In genomic region chr20:49398401-49399144, GRCh38 we compare ENCODE assay signal across 20 cellular contexts.
DNase-seq lines count a peak whose midpoint lies in the region; ATAC-seq and TF ChIP-seq lines count a peak whose summit lies in the region.
"Had no signal": no experiment of that assay in that cellular context is flagged by ENCODE, and none has a peak within 500 bp of the region (broad histone marks: within the 10 kb centered on the region; RNA-seq: fewer than 3 reads in every experiment).

No MANE protein-coding gene starts in this region.

- H3K27ac ChIP-seq in HCT116 (ENCODE audit: low read depth, low read length) (no peak overlapping the region), stomach (peak overlapping the region in 3 of 5 donors; percentile 10 to 86 (median 80))

- H3K4me3 ChIP-seq in HCT116 (replicated peaks in 1 of 2; ENCODE audit: low read depth in 1 of 2, low read length in 2 of 2) (no peak overlapping the region), stomach (no peak overlapping the region)
- H3K4me3 ChIP-seq: heart right ventricle had no signal

- no peaks in the 10 kb centered on the region for H3K36me3 ChIP-seq in HCT116 (ENCODE audit: control insufficient read depth in 1 of 2, insufficient read depth in 2 of 2, low read length in 2 of 2)
- no peaks in the 10 kb centered on the region for H3K36me3 ChIP-seq in stomach
- H3K36me3 ChIP-seq: heart right ventricle had no signal

- no peak for TF ChIP-seq EP300 in stomach (IDR thresholded peaks at IDR 0.05)

- intact Hi-C loops in HCT116 (cut with micrococcal nuclease) (no loop called here), stomach (cut with DNase I; ENCODE audit: low total_unique reads) (no loop called here)

- POLR2A ChIA-PET in HCT116 (lab: Charles Lee) = interaction anchor here (1.1 kb wide), 1 partner anchor 100 kb away, joined by 3 read pairs; no protein-coding TSS in a partner anchor

- peaks cover 4% of the 10 kb centered on the region; the same call in 1 of the 2 replicates for H3K27me3 ChIP-seq in HCT116 (ENCODE audit: insufficient read depth, low read length)
- no peaks in the 10 kb centered on the region for H3K27me3 ChIP-seq in stomach

- RAD21 ChIA-PET in HCT116 (lab: Charles Lee; ENCODE audit: low non-redundant PET in 1 of 2, low total read pairs in 2 of 2, uncharacterized antibody in 2 of 2, unreplicated experiment in 2 of 2) = no interaction called here

- H3K27ac Mint-ChIP-seq in endothelial cell (ENCODE audit: unreplicated experiment) = peak overlapping the region; percentile 66
- H3K27ac Mint-ChIP-seq: activated naive CD4-positive, alpha-beta T cell treated with anti-CD3 and anti-CD28 coated beads, Interleukin-2, amount 50 U/mL, for 24 hours; dendritic cell treated with granulocyte-macrophage colony-stimulating factor and Interleukin-4, amounts not matched to agents 40 ng/mL and 50 ng/mL, for 4 days; immature natural killer cell; nephron progenitor cell had no signal

- no peaks in the 10 kb centered on the region for H3K9me3 ChIP-seq in HCT116 (ENCODE audit: control insufficient read depth in 1 of 2, insufficient read depth in 1 of 2, low read depth in 1 of 2, low read length in 2 of 2)
- H3K9me3 ChIP-seq in stomach = no peaks in the 10 kb centered on the region

- H3K79me2 ChIP-seq in HCT116 (ENCODE audit: insufficient read depth, low read length) = no peaks in the 10 kb centered on the region

- BruUV-seq in HCT116 (replicated peaks; lab: Mats Ljungman, UMichigan) = no TSS peak

- no peaks in the 10 kb centered on the region for H3K36me3 Mint-ChIP-seq in endothelial cell (ENCODE audit: low read depth, unreplicated experiment)
- H3K36me3 Mint-ChIP-seq: activated naive CD4-positive, alpha-beta T cell treated with anti-CD3 and anti-CD28 coated beads, Interleukin-2, amount 50 U/mL, for 24 hours; CD8-positive, alpha-beta memory T cell had no signal

- H3K4me1 ChIP-seq in HCT116 (ENCODE audit: control insufficient read depth in 1 of 2, insufficient read depth in 2 of 2, low read length in 2 of 2) (peaks cover 2 to 14% of the 10 kb centered on the region in 2 experiments; a peak in 1 of 4 replicates), stomach (peaks cover 0 to 82% (median 30%) of the 10 kb centered on the region in 4 donors)

- H4K20me1 ChIP-seq in HCT116 (ENCODE audit: insufficient read depth) = no peaks in the 10 kb centered on the region

- CTCF ChIA-PET in HCT116 (lab: Charles Lee) = interaction anchor here (1.1 kb wide), 1 partner anchor 15 kb away, joined by 3 read pairs; no protein-coding TSS in a partner anchor

- DNase-seq in HCT116 (ENCODE audit: low read depth, low spot score) = no peak
- peak; percentile 34 for DNase-seq in M059J (ENCODE audit: low read depth)
- no peak for DNase-seq in endothelial cell (ENCODE audit: low spot score)
- no peak for DNase-seq in stomach
- no peak for DNase-seq in C1 segment of cervical spinal cord (lab: John Stamatoyannopoulos, UW)
- DNase-seq in activated effector memory CD4-positive, alpha-beta T cell treated with anti-CD3 and anti-CD28 coated beads, Interleukin-2, amount 50 U/mL, for 16 hours = no peak
- no peak for DNase-seq in activated naive CD4-positive, alpha-beta T cell (lab: John Stamatoyannopoulos, UW)
- DNase-seq: activated CD4-positive, alpha-beta T cell treated with anti-CD3 and anti-CD28 coated beads for 4 hours; activated T-cell treated with anti-CD3 and anti-CD28 coated beads, Interleukin-2, amount 50 U/mL, for 48 hours; AML-193; CD8-positive, alpha-beta memory T cell; DMS79 treated with DMSO at 0.1 percent for 48 hours; heart right ventricle; immature natural killer cell; NCI-H1694 treated with DMSO at 0.1 percent for 48 hours; nephron progenitor cell; T-helper 1 cell had no signal

- peak; percentile 80 for ATAC-seq in HCT116
- ATAC-seq: left lobe of liver had no signal

- no peaks in the 10 kb centered on the region for H3K9me2 ChIP-seq in HCT116 (ENCODE audit: insufficient read depth)

- H3K27me3 Mint-ChIP-seq in endothelial cell (ENCODE audit: unreplicated experiment) = peaks cover 3% of the 10 kb centered on the region
- H3K27me3 Mint-ChIP-seq: activated naive CD4-positive, alpha-beta T cell treated with anti-CD3 and anti-CD28 coated beads, Interleukin-2, amount 50 U/mL, for 24 hours had no signal

- peaks cover 14% of the 10 kb centered on the region for H3K4me1 Mint-ChIP-seq in endothelial cell (ENCODE audit: unreplicated experiment)
- H3K4me1 Mint-ChIP-seq: activated naive CD4-positive, alpha-beta T cell treated with anti-CD3 and anti-CD28 coated beads, Interleukin-2, amount 50 U/mL, for 24 hours; CD8-positive, alpha-beta memory T cell; immature natural killer cell; nephron progenitor cell had no signal

- H3K4me3 Mint-ChIP-seq in endothelial cell (ENCODE audit: unreplicated experiment) = peak overlapping the region; percentile 54
- H3K4me3 Mint-ChIP-seq: activated naive CD4-positive, alpha-beta T cell treated with anti-CD3 and anti-CD28 coated beads, Interleukin-2, amount 50 U/mL, for 24 hours; CD8-positive, alpha-beta memory T cell; dendritic cell treated with granulocyte-macrophage colony-stimulating factor and Interleukin-4, amounts not matched to agents 40 ng/mL and 50 ng/mL, for 4 days; immature natural killer cell; nephron progenitor cell had no signal

- TF ChIP-seq CTCF in HCT116 (IDR thresholded peaks at IDR 0.05 in 2 of 3, conservative IDR thresholded peaks at IDR 0.05 in 1 of 3; ENCODE audit: borderline replicate concordance in 1 of 3, insufficient read depth in 1 of 3, low read depth in 2 of 3, low read length in 2 of 3) = no peak
- no peak for TF ChIP-seq CTCF in endothelial cell (IDR thresholded peaks at IDR 0.05; ENCODE audit: unreplicated experiment)
- no peak for TF ChIP-seq CTCF in stomach (IDR thresholded peaks at IDR 0.05)

- no peak overlapping the region for H2AFZ ChIP-seq in HCT116 (ENCODE audit: low read depth, low read length, poor library complexity, severe bottlenecking)

- no peaks in the 10 kb centered on the region for H3K9me3 Mint-ChIP-seq in endothelial cell (ENCODE audit: unreplicated experiment)
- H3K9me3 Mint-ChIP-seq: activated naive CD4-positive, alpha-beta T cell treated with anti-CD3 and anti-CD28 coated beads, Interleukin-2, amount 50 U/mL, for 24 hours; dendritic cell treated with granulocyte-macrophage colony-stimulating factor and Interleukin-4, amounts not matched to agents 40 ng/mL and 50 ng/mL, for 4 days; immature natural killer cell had no signal

- H3K9ac ChIP-seq in HCT116 (ENCODE audit: low read length) = no peak overlapping the region

- no peak for TF ChIP-seq RAD21 in HCT116 (IDR thresholded peaks at IDR 0.05; ENCODE audit: low read depth)

- no peak overlapping the region for H3K4me2 ChIP-seq in HCT116 (ENCODE audit: low read length)

- TF ChIP-seq POLR2A in HCT116 (IDR thresholded peaks at IDR 0.05; ENCODE audit: borderline replicate concordance, extremely low read depth, insufficient read depth, insufficient read length) = no peak
- no peak for TF ChIP-seq POLR2A in stomach (IDR thresholded peaks at IDR 0.05)

- WGBS in stomach, 5 donors = 73 to 86% (median 82%) methylated on average over 4 of the region's 4 CpGs

TF ChIP-seq in HCT116, 20 proteins besides CTCF, POLR2A, EP300 and RAD21 (continues in another document):
- TF ChIP-seq, protein P1, sequence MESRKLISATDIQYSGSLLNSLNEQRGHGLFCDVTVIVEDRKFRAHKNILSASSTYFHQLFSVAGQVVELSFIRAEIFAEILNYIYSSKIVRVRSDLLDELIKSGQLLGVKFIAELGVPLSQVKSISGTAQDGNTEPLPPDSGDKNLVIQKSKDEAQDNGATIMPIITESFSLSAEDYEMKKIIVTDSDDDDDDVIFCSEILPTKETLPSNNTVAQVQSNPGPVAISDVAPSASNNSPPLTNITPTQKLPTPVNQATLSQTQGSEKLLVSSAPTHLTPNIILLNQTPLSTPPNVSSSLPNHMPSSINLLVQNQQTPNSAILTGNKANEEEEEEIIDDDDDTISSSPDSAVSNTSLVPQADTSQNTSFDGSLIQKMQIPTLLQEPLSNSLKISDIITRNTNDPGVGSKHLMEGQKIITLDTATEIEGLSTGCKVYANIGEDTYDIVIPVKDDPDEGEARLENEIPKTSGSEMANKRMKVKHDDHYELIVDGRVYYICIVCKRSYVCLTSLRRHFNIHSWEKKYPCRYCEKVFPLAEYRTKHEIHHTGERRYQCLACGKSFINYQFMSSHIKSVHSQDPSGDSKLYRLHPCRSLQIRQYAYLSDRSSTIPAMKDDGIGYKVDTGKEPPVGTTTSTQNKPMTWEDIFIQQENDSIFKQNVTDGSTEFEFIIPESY (IDR thresholded peaks at IDR 0.05; ENCODE audit: extremely low read depth, insufficient replicate concordance, low read length) = no peak
- TF ChIP-seq CBX3 (IDR thresholded peaks at IDR 0.05; ENCODE audit: low read depth) (no peak), JUND (IDR thresholded peaks at IDR 0.05) (no peak), SIN3A (IDR thresholded peaks at IDR 0.05; ENCODE audit: low read depth) (no peak), ATF3 (IDR thresholded peaks at IDR 0.05) (no peak), EZH2 (IDR thresholded peaks at IDR 0.05) (no peak)
- TF ChIP-seq, protein P2, sequence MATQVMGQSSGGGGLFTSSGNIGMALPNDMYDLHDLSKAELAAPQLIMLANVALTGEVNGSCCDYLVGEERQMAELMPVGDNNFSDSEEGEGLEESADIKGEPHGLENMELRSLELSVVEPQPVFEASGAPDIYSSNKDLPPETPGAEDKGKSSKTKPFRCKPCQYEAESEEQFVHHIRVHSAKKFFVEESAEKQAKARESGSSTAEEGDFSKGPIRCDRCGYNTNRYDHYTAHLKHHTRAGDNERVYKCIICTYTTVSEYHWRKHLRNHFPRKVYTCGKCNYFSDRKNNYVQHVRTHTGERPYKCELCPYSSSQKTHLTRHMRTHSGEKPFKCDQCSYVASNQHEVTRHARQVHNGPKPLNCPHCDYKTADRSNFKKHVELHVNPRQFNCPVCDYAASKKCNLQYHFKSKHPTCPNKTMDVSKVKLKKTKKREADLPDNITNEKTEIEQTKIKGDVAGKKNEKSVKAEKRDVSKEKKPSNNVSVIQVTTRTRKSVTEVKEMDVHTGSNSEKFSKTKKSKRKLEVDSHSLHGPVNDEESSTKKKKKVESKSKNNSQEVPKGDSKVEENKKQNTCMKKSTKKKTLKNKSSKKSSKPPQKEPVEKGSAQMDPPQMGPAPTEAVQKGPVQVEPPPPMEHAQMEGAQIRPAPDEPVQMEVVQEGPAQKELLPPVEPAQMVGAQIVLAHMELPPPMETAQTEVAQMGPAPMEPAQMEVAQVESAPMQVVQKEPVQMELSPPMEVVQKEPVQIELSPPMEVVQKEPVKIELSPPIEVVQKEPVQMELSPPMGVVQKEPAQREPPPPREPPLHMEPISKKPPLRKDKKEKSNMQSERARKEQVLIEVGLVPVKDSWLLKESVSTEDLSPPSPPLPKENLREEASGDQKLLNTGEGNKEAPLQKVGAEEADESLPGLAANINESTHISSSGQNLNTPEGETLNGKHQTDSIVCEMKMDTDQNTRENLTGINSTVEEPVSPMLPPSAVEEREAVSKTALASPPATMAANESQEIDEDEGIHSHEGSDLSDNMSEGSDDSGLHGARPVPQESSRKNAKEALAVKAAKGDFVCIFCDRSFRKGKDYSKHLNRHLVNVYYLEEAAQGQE (IDR thresholded peaks at IDR 0.05; ENCODE audit: low read depth) = no peak
